In genomic region chr5:175766963-175767362, GRCh38 we compare ENCODE assay signal across 23 cellular contexts.
"Had no signal": no experiment of that assay in that cellular context is flagged by ENCODE, and none has a peak within 500 bp of the region (broad histone marks: within the 10 kb centered on the region; RNA-seq: fewer than 3 reads in every experiment).

No MANE protein-coding gene starts in this region.

- FAIRE-seq: endothelial cell of umbilical vein, frontal cortex, islet of Langerhans, keratinocyte had no signal

- H2AFZ ChIP-seq: hepatocyte had no signal

- H3K27ac ChIP-seq: coronary artery, dorsolateral prefrontal cortex, esophagus muscularis mucosa, foreskin keratinocyte, gastroesophageal sphincter, heart left ventricle, hepatocyte, left lung, lower lobe of right lung had no signal

- H3K4me3 ChIP-seq: coronary artery, dorsolateral prefrontal cortex, esophagus muscularis mucosa, gastroesophageal sphincter, heart left ventricle, hepatocyte, left lung, lower lobe of right lung, mucosa of descending colon had no signal

- DNase-seq: dermis blood vessel endothelial cell; dorsolateral prefrontal cortex; effector CD4-positive, alpha-beta T cell; effector memory CD4-positive, alpha-beta T cell; foreskin keratinocyte; heart left ventricle; hypothalamus; left cardiac atrium; left lung; left ventricle myocardium superior; lower lobe of right lung; mesenchymal stem cell; mucosa of descending colon; naive B cell; naive thymus-derived CD8-positive, alpha-beta T cell had no signal

- H3K79me2 ChIP-seq: hepatocyte had no signal

- H3K36me3 ChIP-seq: esophagus muscularis mucosa, gastroesophageal sphincter, heart left ventricle, left lung, lower lobe of right lung had no signal

- ATAC-seq: foreskin keratinocyte; gastroesophageal sphincter; heart left ventricle; left cardiac atrium; left lung; left ventricle myocardium superior; lower lobe of right lung; mucosa of descending colon; naive thymus-derived CD8-positive, alpha-beta T cell had no signal

- H3K4me2 ChIP-seq: hepatocyte had no signal

- H3K4me1 ChIP-seq: esophagus muscularis mucosa, foreskin keratinocyte, gastroesophageal sphincter, heart left ventricle, left lung, lower lobe of right lung had no signal
